ENCODE assay signal across 1 cellular context in the genomic region with DNA sequence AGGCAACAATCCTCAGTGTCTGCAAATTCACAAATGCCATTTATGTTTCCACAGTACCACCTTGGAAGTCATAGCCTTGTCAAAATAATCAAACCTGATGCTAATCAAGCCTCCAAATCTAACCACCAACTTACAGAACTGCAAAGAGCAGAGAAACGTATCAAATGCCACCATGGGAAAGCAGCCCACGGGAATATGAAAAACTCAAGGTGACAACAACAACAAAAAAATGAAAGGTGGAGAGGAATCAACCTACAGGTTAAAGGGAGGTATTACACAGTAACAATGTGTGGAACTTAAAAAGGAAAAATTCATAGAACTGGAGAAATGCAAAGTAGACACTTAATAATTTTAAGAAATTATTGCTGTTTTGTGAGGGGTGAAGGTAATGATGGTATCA.
TF ChIP-seq lines count a peak whose summit lies in the region.

No MANE protein-coding gene starts in this region.

TF ChIP-seq in HCT116, 20 proteins besides CTCF, POLR2A, EP300 and RAD21 (continued from another document):
- TF ChIP-seq, protein P1, sequence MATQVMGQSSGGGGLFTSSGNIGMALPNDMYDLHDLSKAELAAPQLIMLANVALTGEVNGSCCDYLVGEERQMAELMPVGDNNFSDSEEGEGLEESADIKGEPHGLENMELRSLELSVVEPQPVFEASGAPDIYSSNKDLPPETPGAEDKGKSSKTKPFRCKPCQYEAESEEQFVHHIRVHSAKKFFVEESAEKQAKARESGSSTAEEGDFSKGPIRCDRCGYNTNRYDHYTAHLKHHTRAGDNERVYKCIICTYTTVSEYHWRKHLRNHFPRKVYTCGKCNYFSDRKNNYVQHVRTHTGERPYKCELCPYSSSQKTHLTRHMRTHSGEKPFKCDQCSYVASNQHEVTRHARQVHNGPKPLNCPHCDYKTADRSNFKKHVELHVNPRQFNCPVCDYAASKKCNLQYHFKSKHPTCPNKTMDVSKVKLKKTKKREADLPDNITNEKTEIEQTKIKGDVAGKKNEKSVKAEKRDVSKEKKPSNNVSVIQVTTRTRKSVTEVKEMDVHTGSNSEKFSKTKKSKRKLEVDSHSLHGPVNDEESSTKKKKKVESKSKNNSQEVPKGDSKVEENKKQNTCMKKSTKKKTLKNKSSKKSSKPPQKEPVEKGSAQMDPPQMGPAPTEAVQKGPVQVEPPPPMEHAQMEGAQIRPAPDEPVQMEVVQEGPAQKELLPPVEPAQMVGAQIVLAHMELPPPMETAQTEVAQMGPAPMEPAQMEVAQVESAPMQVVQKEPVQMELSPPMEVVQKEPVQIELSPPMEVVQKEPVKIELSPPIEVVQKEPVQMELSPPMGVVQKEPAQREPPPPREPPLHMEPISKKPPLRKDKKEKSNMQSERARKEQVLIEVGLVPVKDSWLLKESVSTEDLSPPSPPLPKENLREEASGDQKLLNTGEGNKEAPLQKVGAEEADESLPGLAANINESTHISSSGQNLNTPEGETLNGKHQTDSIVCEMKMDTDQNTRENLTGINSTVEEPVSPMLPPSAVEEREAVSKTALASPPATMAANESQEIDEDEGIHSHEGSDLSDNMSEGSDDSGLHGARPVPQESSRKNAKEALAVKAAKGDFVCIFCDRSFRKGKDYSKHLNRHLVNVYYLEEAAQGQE (IDR thresholded peaks at IDR 0.05; ENCODE audit: low read depth): no peak
- TF ChIP-seq EZH2phosphoT487 (IDR thresholded peaks at IDR 0.05; ENCODE audit: borderline replicate concordance) (no peak), CEBPB (IDR thresholded peaks at IDR 0.05; ENCODE audit: low read depth) (no peak), ZFX (IDR thresholded peaks at IDR 0.05) (no peak), POLR2AphosphoS5 (IDR thresholded peaks at IDR 0.05; ENCODE audit: low read depth, low read length) (no peak), FOSL1 (IDR thresholded peaks at IDR 0.05; ENCODE audit: low read depth) (no peak), SP1 (IDR thresholded peaks at IDR 0.05; ENCODE audit: low read depth) (no peak), SRF (IDR thresholded peaks at IDR 0.05; ENCODE audit: low read depth) (no peak), CBX3 (IDR thresholded peaks at IDR 0.05; ENCODE audit: low read depth) (no peak)
- TF ChIP-seq, protein P2, sequence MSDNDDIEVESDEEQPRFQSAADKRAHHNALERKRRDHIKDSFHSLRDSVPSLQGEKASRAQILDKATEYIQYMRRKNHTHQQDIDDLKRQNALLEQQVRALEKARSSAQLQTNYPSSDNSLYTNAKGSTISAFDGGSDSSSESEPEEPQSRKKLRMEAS (IDR thresholded peaks at IDR 0.05): no peak
- TF ChIP-seq, protein P3, sequence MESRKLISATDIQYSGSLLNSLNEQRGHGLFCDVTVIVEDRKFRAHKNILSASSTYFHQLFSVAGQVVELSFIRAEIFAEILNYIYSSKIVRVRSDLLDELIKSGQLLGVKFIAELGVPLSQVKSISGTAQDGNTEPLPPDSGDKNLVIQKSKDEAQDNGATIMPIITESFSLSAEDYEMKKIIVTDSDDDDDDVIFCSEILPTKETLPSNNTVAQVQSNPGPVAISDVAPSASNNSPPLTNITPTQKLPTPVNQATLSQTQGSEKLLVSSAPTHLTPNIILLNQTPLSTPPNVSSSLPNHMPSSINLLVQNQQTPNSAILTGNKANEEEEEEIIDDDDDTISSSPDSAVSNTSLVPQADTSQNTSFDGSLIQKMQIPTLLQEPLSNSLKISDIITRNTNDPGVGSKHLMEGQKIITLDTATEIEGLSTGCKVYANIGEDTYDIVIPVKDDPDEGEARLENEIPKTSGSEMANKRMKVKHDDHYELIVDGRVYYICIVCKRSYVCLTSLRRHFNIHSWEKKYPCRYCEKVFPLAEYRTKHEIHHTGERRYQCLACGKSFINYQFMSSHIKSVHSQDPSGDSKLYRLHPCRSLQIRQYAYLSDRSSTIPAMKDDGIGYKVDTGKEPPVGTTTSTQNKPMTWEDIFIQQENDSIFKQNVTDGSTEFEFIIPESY (IDR thresholded peaks at IDR 0.05; ENCODE audit: extremely low read depth, insufficient replicate concordance, low read length): no peak
